In the genomic region with DNA sequence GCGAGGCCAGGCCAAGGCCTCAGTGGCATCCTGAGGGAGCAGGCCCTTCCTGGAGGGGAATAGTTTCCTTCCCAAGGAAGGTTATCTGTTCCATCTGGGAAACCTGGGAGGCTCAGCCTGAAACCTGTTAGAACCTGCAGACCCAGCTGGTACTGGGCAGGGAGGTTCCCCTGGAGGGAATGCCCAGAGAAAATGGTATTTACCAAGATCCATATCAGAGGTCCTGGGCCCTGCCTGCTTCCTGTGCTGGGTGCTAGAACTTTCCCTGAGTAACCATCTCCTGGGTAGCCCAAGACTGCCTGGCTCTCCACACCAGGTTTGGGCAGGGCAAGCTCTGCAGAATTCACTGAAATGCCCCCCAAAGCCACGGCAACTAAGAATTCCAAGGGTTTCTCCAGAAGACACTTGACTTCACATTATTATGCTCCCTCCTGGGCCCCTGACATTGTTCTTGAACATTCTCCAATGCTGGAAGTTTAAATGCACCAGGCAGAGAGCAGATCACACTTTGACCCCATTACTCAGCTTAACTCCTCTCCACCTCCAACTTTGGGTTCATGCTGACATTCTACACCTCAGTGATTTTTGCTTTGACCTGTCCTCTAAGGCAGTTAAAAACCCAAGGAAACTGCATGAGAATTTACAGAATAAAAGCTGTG, we compare ENCODE assay signal across 17 cellular contexts. TPM values are rescaled to one million over a fixed set of nuclear protein-coding genes. Genes with fewer than 3 reads are reported as not detected.
DNase-seq lines count a peak whose midpoint lies in the region; ATAC-seq, FAIRE-seq and TF ChIP-seq lines count a peak whose summit lies in the region.
"Had no signal": no experiment of that assay in that cellular context is flagged by ENCODE, and none has a peak within 500 bp of the region (broad histone marks: within the 10 kb centered on the region; RNA-seq: fewer than 3 reads in every experiment).

No MANE protein-coding gene starts in this region.

- H3K36me3 ChIP-seq in HCT116 (ENCODE audit: control insufficient read depth in 1 of 2, insufficient read depth in 2 of 2, low read length in 2 of 2), result no peaks in the 10 kb centered on the region
- H3K36me3 ChIP-seq in kidney (ENCODE audit: control insufficient read depth in 1 of 2, insufficient read depth in 2 of 2, low read length in 2 of 2), result peaks cover 0 to 5% of the 10 kb centered on the region in 2 donors
- H3K36me3 ChIP-seq: BE2C had no signal

- H3K4me2 ChIP-seq in HCT116 (ENCODE audit: low read length), result 0 out of 2 replicates have a peak overlapping the region, but pooled peaks have one; percentile 11

- ATAC-seq in HCT116 (no peak), WTC11 (no peak)

- no peaks in the 10 kb centered on the region for H3K9me3 Mint-ChIP-seq in WTC11
- H3K9me3 Mint-ChIP-seq: activated naive CD4-positive, alpha-beta T cell treated with anti-CD3 and anti-CD28 coated beads for 36 hours; central memory CD8-positive, alpha-beta T cell; neural crest cell had no signal

- H3K9me3 ChIP-seq in HCT116 (ENCODE audit: control insufficient read depth in 1 of 2, insufficient read depth in 1 of 2, low read depth in 1 of 2, low read length in 2 of 2) (no peaks in the 10 kb centered on the region), kidney (ENCODE audit: control insufficient read depth in 1 of 2, low read length in 2 of 2) (no peaks in the 10 kb centered on the region)
- H3K9me3 ChIP-seq: BE2C had no signal

- H3K36me3 Mint-ChIP-seq in WTC11, result no peaks in the 10 kb centered on the region

- H3K4me1 ChIP-seq in HCT116 (ENCODE audit: control insufficient read depth in 1 of 2, insufficient read depth in 2 of 2, low read length in 2 of 2), result peaks cover 17 to 49% of the 10 kb centered on the region in 2 experiments
- peaks cover 11 to 22% of the 10 kb centered on the region in 2 donors for H3K4me1 ChIP-seq in kidney (ENCODE audit: control insufficient read depth in 1 of 2, insufficient read depth in 1 of 2, low read depth in 1 of 2, low read length in 2 of 2)

- peaks cover 59% of the 10 kb centered on the region for H3K27me3 Mint-ChIP-seq in WTC11 (ENCODE audit: low read depth)

- H2AFZ ChIP-seq in HCT116 (ENCODE audit: low read depth, low read length, poor library complexity, severe bottlenecking), result no peak overlapping the region

- POLR2A ChIA-PET in HCT116 (lab: Charles Lee) (interaction anchor here (1.2 kb wide), 1 partner anchor 124 kb away, joined by 4 read pairs; a partner anchor contains a TSS), WTC11 (lab: Charles Lee) (no interaction called here)

- in situ Hi-C loops in T47D (cut with HindIII; ENCODE audit: low pct_unique_long_range_greater_than_20kb, low sequenced_read_pairs), result no loop called here

- H3K79me2 ChIP-seq in HCT116 (ENCODE audit: insufficient read depth, low read length), result no peaks in the 10 kb centered on the region

- TF ChIP-seq POLR2A in HCT116 (IDR thresholded peaks at IDR 0.05; ENCODE audit: borderline replicate concordance, extremely low read depth, insufficient read depth, insufficient read length), result no peak

- H3K4me3 Mint-ChIP-seq in WTC11, result no peak overlapping the region
- H3K4me3 Mint-ChIP-seq: activated naive CD4-positive, alpha-beta T cell treated with anti-CD3 and anti-CD28 coated beads for 36 hours; central memory CD8-positive, alpha-beta T cell had no signal

- FAIRE-seq in kidney (lab: Jason Lieb, UNC), result no peak
- FAIRE-seq: H1 had no signal

- CTCF ChIA-PET in HCT116 (lab: Charles Lee) (interaction anchor here (1.2 kb wide), 1 partner anchor 23 kb away, joined by 3 read pairs; no protein-coding TSS in a partner anchor), WTC11 (lab: Charles Lee) (interaction anchor here (0.6 to 1.3 kb wide), 3 partner anchors 10 to 442 kb away, joined by 3 to 5 read pairs (median 4); no protein-coding TSS in a partner anchor)

- TF ChIP-seq RAD21 in HCT116 (IDR thresholded peaks at IDR 0.05; ENCODE audit: low read depth), result no peak

- no TSS peak for BruUV-seq in HCT116 (replicated peaks; lab: Mats Ljungman, UMichigan)

- peaks cover 4% of the 10 kb centered on the region; the same call in 1 of the 2 replicates for H3K27me3 ChIP-seq in HCT116 (ENCODE audit: insufficient read depth, low read length)

- RAD21 ChIA-PET in HCT116 (lab: Charles Lee; ENCODE audit: low non-redundant PET in 1 of 2, low total read pairs in 2 of 2, uncharacterized antibody in 2 of 2, unreplicated experiment in 2 of 2), result no interaction called here

- H3K9me2 ChIP-seq in HCT116 (ENCODE audit: insufficient read depth), result no peaks in the 10 kb centered on the region

- H3K9ac ChIP-seq in HCT116 (ENCODE audit: low read length) (no peak overlapping the region), kidney (ENCODE audit: low read length in 2 of 2) (peak overlapping the region; percentile 50 to 97)

- no peaks in the 10 kb centered on the region for H4K20me1 ChIP-seq in HCT116 (ENCODE audit: insufficient read depth)

- H3K4me1 Mint-ChIP-seq in WTC11, result peaks cover 44% of the 10 kb centered on the region

- no peak overlapping the region for H3K27ac ChIP-seq in HCT116 (ENCODE audit: low read depth, low read length)
- peak overlapping the region; percentile 94 for H3K27ac ChIP-seq in kidney (ENCODE audit: low read depth in 2 of 2, low read length in 2 of 2)
- H3K27ac ChIP-seq in skin epidermis, result peak overlapping the region in 16 of 21 experiments; percentile 17 to 88 (median 72)

- DNase-seq in HCT116 (ENCODE audit: low read depth, low spot score) (no peak), T47D (ENCODE audit: low read depth in 1 of 2, low spot score in 1 of 2) (peak; percentile 57 to 93), kidney (no peak), activated T-cell treated with anti-CD3 and anti-CD28 coated beads for 4 hours (no peak), head of caudate nucleus (no peak), WTC11 (ENCODE audit: low spot score) (no peak), HPDE6-E6E7 (ENCODE audit: extremely low spot score) (no peak)
- DNase-seq: activated naive CD4-positive, alpha-beta T cell treated with anti-CD3 and anti-CD28 coated beads for 36 hours; DND-41; NCI-H1105; NCI-H2227 treated with DMSO at 0.1 percent for 48 hours; stimulated activated CD4-positive, alpha-beta T cell treated with anti-CD3 and anti-CD28 coated beads, Interleukin-12 subunit alpha, Interleukin-12 subunit beta, amount 100 ng/mL, for 4 hours had no signal

- H3K4me3 ChIP-seq in HCT116 (replicated peaks in 1 of 2; ENCODE audit: low read depth in 1 of 2, low read length in 2 of 2), result no peak overlapping the region
- peak overlapping the region; percentile 83 to 85 for H3K4me3 ChIP-seq in kidney (ENCODE audit: low read length in 2 of 2)
- peak overlapping the region in 6 of 7 experiments; percentile 39 to 61 (median 52) for H3K4me3 ChIP-seq in skin epidermis

- no peak overlapping the region for H3K27ac Mint-ChIP-seq in WTC11
- H3K27ac Mint-ChIP-seq: activated naive CD4-positive, alpha-beta T cell treated with anti-CD3 and anti-CD28 coated beads for 36 hours had no signal

- TF ChIP-seq CTCF in HCT116 (IDR thresholded peaks at IDR 0.05 in 2 of 3, conservative IDR thresholded peaks at IDR 0.05 in 1 of 3; ENCODE audit: borderline replicate concordance in 1 of 3, insufficient read depth in 1 of 3, low read depth in 2 of 3, low read length in 2 of 3) (no peak), kidney (IDR thresholded peaks at IDR 0.05; ENCODE audit: borderline replicate concordance, extremely low read depth, insufficient read depth) (no peak), WTC11 (IDR thresholded peaks at IDR 0.05) (no peak)

- intact Hi-C loops in HCT116 (cut with micrococcal nuclease), result no loop called here
- intact Hi-C loops in kidney (cut with DNase I), result no loop called here
- intact Hi-C loops in head of caudate nucleus (cut with DNase I), result no loop called here

TF ChIP-seq in HCT116, 20 proteins besides CTCF, POLR2A, EP300 and RAD21 (continues in another document):
- TF ChIP-seq SP1 (IDR thresholded peaks at IDR 0.05; ENCODE audit: low read depth) (no peak), FOSL1 (IDR thresholded peaks at IDR 0.05; ENCODE audit: low read depth) (no peak), ELF1 (IDR thresholded peaks at IDR 0.05; ENCODE audit: borderline replicate concordance, low read depth) (no peak), YY1 (IDR thresholded peaks at IDR 0.05; ENCODE audit: extremely low read depth, insufficient replicate concordance, low read depth, low read length) (no peak), JUND (IDR thresholded peaks at IDR 0.05) (no peak)

TF ChIP-seq in WTC11, 78 proteins besides CTCF, POLR2A, EP300 and RAD21 (continues in another document):
- no peak for TF ChIP-seq ZNF219 (CRISPR knock-in tag; IDR thresholded peaks at IDR 0.05; ENCODE audit: borderline replicate concordance)
- TF ChIP-seq, protein P1, sequence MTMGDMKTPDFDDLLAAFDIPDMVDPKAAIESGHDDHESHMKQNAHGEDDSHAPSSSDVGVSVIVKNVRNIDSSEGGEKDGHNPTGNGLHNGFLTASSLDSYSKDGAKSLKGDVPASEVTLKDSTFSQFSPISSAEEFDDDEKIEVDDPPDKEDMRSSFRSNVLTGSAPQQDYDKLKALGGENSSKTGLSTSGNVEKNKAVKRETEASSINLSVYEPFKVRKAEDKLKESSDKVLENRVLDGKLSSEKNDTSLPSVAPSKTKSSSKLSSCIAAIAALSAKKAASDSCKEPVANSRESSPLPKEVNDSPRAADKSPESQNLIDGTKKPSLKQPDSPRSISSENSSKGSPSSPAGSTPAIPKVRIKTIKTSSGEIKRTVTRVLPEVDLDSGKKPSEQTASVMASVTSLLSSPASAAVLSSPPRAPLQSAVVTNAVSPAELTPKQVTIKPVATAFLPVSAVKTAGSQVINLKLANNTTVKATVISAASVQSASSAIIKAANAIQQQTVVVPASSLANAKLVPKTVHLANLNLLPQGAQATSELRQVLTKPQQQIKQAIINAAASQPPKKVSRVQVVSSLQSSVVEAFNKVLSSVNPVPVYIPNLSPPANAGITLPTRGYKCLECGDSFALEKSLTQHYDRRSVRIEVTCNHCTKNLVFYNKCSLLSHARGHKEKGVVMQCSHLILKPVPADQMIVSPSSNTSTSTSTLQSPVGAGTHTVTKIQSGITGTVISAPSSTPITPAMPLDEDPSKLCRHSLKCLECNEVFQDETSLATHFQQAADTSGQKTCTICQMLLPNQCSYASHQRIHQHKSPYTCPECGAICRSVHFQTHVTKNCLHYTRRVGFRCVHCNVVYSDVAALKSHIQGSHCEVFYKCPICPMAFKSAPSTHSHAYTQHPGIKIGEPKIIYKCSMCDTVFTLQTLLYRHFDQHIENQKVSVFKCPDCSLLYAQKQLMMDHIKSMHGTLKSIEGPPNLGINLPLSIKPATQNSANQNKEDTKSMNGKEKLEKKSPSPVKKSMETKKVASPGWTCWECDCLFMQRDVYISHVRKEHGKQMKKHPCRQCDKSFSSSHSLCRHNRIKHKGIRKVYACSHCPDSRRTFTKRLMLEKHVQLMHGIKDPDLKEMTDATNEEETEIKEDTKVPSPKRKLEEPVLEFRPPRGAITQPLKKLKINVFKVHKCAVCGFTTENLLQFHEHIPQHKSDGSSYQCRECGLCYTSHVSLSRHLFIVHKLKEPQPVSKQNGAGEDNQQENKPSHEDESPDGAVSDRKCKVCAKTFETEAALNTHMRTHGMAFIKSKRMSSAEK (CRISPR knock-in tag; IDR thresholded peaks at IDR 0.05; ENCODE audit: borderline replicate concordance), result no peak
- no peak for TF ChIP-seq ZNF423 (CRISPR knock-in tag; IDR thresholded peaks at IDR 0.05)
- no peak for TF ChIP-seq CBFB (CRISPR knock-in tag; IDR thresholded peaks at IDR 0.05; ENCODE audit: low read depth)

RNA-seq across cellular contexts. Expression of a gene that starts 2.0 kb away (rescaled TPM):
- total RNA-seq in HCT116 (2021; ENCODE audit: unreplicated experiment), result 1.8 TPM
- 2.0 TPM in 2 replicates for polyA plus RNA-seq in HCT116 (2012)
- 237 TPM for total RNA-seq in kidney
- 242 TPM for polyA plus RNA-seq in kidney (ENCODE audit: insufficient read depth, low read depth, low replicate concordance)
- total RNA-seq in WTC11 (2021), result 2.8 to 3.3 TPM (median 2.8 TPM) in 3 replicates

Comparison
In these comparisons a context has a peak if more than half of its experiments do, and no peak if none do; other contexts are left out.
1. DNase-seq: peak in T47D (2 of 2); none in HCT116 (single experiment), kidney (single experiment), activated T-cell treated with anti-CD3 and anti-CD28 coated beads for 4 hours (single experiment), head of caudate nucleus (0 of 42), WTC11 (single experiment) and HPDE6-E6E7 (single experiment).
2. H3K4me3 ChIP-seq: peak in kidney (2 of 2) and skin epidermis (6 of 7); none in HCT116 (0 of 2).
3. RNA of a gene that starts 2.0 kb away (total RNA-seq): 237 TPM in kidney (single experiment); 2.8 to 3.3 TPM in WTC11 and 1.8 TPM in HCT116 (single experiment); every median in the first group is over 10 times any median in the second.